Comparison of ENCODE assay signal across 9 cellular contexts in the genomic region with DNA sequence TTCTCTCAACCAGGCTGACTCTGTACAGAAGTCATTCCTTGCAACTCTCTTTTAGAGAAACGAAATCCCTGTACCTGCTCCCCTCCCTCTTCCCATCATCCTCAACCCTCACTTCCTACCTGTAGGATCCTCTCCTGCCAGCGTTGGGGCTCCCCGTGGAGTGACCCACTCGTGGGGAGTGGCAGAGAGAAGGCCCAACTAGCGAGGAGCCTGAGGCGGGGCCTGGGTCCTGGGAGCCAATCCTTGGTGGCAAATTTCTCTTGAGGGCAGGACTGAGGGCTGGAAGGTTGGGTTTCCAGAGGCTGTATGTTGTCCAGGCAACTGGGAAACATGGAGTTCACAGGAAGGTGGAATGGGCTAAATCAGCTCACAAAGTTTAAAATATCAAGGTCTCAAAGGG. TPM values are rescaled to one million over a fixed set of nuclear protein-coding genes. Genes with fewer than 3 reads are reported as not detected.
DNase-seq lines count a peak whose midpoint lies in the region; ATAC-seq and TF ChIP-seq lines count a peak whose summit lies in the region.
"Had no signal": no experiment of that assay in that cellular context is flagged by ENCODE, and none has a peak within 500 bp of the region (broad histone marks: within the 10 kb centered on the region; RNA-seq: fewer than 3 reads in every experiment).

No MANE protein-coding gene starts in this region.

- intact Hi-C loops in right lobe of liver (cut with DNase I): no loop called here

- H3K36me3 Mint-ChIP-seq in chondrocyte (ENCODE audit: low read depth): no peaks in the 10 kb centered on the region

- H3K4me3 Mint-ChIP-seq in chondrocyte (ENCODE audit: unreplicated experiment): no peak overlapping the region

- no peak overlapping the region for H3K4me3 ChIP-seq in right lobe of liver

- TF ChIP-seq POLR2A in right lobe of liver (IDR thresholded peaks at IDR 0.05): no peak

- ATAC-seq in right lobe of liver (peak; percentile 51 to 70 (median 58)), HG03520 (IDR thresholded peaks at IDR 0.05; ENCODE audit: unreplicated experiment) (no peak)
- ATAC-seq in activated CD4-positive, CD25-positive, alpha-beta regulatory T cell treated with anti-CD3 and anti-CD28 coated beads, Interleukin-2, amount 50 U/mL, for 24 hours: no peak

- no peak overlapping the region for H3K27ac ChIP-seq in right lobe of liver

- H3K9me3 Mint-ChIP-seq in chondrocyte (ENCODE audit: low read depth): no peaks in the 10 kb centered on the region

- no peaks in the 10 kb centered on the region for H3K4me1 Mint-ChIP-seq in chondrocyte (ENCODE audit: low read depth)

- H3K4me1 ChIP-seq in right lobe of liver: no peaks in the 10 kb centered on the region

- TF ChIP-seq CTCF in chondrocyte (IDR thresholded peaks at IDR 0.05) (no peak), right lobe of liver (IDR thresholded peaks at IDR 0.05) (no peak)

- peak; percentile 78 for DNase-seq in ELF-1 (ENCODE audit: low read depth, low spot score)
- peak; percentile 69 for DNase-seq in NCI-H2227 (lab: John Stamatoyannopoulos, UW; ENCODE audit: unreplicated experiment)
- peak; percentile 92 for DNase-seq in chondrocyte (ENCODE audit: low spot score)
- DNase-seq in right lobe of liver: no peak
- DNase-seq in activated T-cell treated with anti-CD3 and anti-CD28 coated beads, Interleukin-2, amount 50 U/mL, for 1 hour: no peak
- DNase-seq in NOMO-1 treated with DMSO at 0.1 percent for 48 hours (lab: John Stamatoyannopoulos, UW; ENCODE audit: unreplicated experiment): no peak
- DNase-seq: activated CD8-positive, alpha-beta memory T cell treated with anti-CD3 and anti-CD28 coated beads, Interleukin-2, amount 50 U/mL, for 48 hours had no signal

- no peaks in the 10 kb centered on the region for H3K27me3 ChIP-seq in right lobe of liver

- H3K9me3 ChIP-seq in right lobe of liver: no peaks in the 10 kb centered on the region

- no peaks in the 10 kb centered on the region for H3K36me3 ChIP-seq in right lobe of liver

- no peaks in the 10 kb centered on the region for H3K27me3 Mint-ChIP-seq in chondrocyte (ENCODE audit: low read depth)

- H3K27ac Mint-ChIP-seq in chondrocyte (ENCODE audit: unreplicated experiment): no peak overlapping the region

- whole genome bisulfite sequencing in right lobe of liver (ENCODE audit: insufficient coverage, low coverage, low lambda C conversion rate, missing lambda C conversion rate): 56% methylated on average over 6 of the region's 6 CpGs

RNA-seq across cellular contexts. Expression of a gene that starts 10.4 kb away (rescaled TPM):
- not detected in 3 replicates for total RNA-seq in chondrocyte
- under 1 TPM in 1 of 6 experiments, not detected in 5; 0.32 TPM for total RNA-seq in right lobe of liver

RNA-seq across cellular contexts. Expression of a gene that starts 10.5 kb away (rescaled TPM):
- total RNA-seq in chondrocyte (17.8 to 25.8 TPM (median 25.5 TPM) in 3 replicates), right lobe of liver (1 to 10 TPM; 3.1 to 7.1 (median 4.6) TPM)

RNA-seq across cellular contexts. Expression of a gene that starts 27.2 kb away (rescaled TPM):
- total RNA-seq in chondrocyte (13.0 to 20.1 TPM (median 19.2 TPM) in 3 replicates), right lobe of liver (10 to 100 TPM in 4 of 6 experiments, 1 to 10 TPM in 2; 8.1 to 13.2 (median 10.9) TPM)

RNA-seq across cellular contexts. Expression of a gene that starts 46.8 kb away (rescaled TPM):
- 0.80 to 2.5 TPM (median 2.0 TPM) in 3 replicates for total RNA-seq in chondrocyte
- total RNA-seq in right lobe of liver: under 1 TPM in 4 of 6 experiments, not detected in 2; 0.04 to 0.22 (median 0.09) TPM

Comparison
In these comparisons a context has a peak if more than half of its experiments do, and no peak if none do; other contexts are left out.
1. DNase-seq: peak in ELF-1 (single experiment), NCI-H2227 (single experiment) and chondrocyte (single experiment); none in right lobe of liver (0 of 3), activated T-cell treated with anti-CD3 and anti-CD28 coated beads, Interleukin-2, amount 50 U/mL, for 1 hour (single experiment) and NOMO-1 treated with DMSO at 0.1 percent for 48 hours (single experiment).
2. ATAC-seq: peak in right lobe of liver (4 of 4); none in HG03520 (single experiment) and activated CD4-positive, CD25-positive, alpha-beta regulatory T cell treated with anti-CD3 and anti-CD28 coated beads, Interleukin-2, amount 50 U/mL, for 24 hours (0 of 2).